ENCODE assay signal across 10 cellular contexts in genomic region chr5:53262348-53262970, GRCh38.
DNase-seq lines count a peak whose midpoint lies in the region; ATAC-seq, FAIRE-seq and TF ChIP-seq lines count a peak whose summit lies in the region.
"Had no signal": no experiment of that assay in that cellular context is flagged by ENCODE, and none has a peak within 500 bp of the region (broad histone marks: within the 10 kb centered on the region; RNA-seq: fewer than 3 reads in every experiment).

No MANE protein-coding gene starts in this region.

- H3K36me3 Mint-ChIP-seq in nephron (ENCODE audit: low read depth) = no peaks in the 10 kb centered on the region
- H3K36me3 Mint-ChIP-seq: activated naive CD4-positive, alpha-beta T cell treated with anti-CD3 and anti-CD28 coated beads, Interleukin-2, amount 50 U/mL, for 24 hours; natural killer cell treated with Interleukin-12 subunit alpha and Interleukin-12 subunit beta and Interleukin-15 and Interleukin-18, amount 100 ng/mL, for 72 hours had no signal

- peaks cover 3% of the 10 kb centered on the region for H3K9me3 Mint-ChIP-seq in nephron

- no peaks in the 10 kb centered on the region for H3K36me3 ChIP-seq in small intestine (ENCODE audit: control insufficient read depth in 2 of 2, insufficient read depth in 2 of 2, low read length in 2 of 2)

- H3K27ac ChIP-seq in small intestine (ENCODE audit: low read depth in 1 of 2, low read length in 1 of 2) = no peak overlapping the region

- FAIRE-seq in small intestine (lab: Jason Lieb, UNC) (no peak), GM19239 (lab: Jason Lieb, UNC) (no peak)

- no peaks in the 10 kb centered on the region for H3K27me3 Mint-ChIP-seq in nephron (ENCODE audit: low read depth)

- TF ChIP-seq CTCF in LNCaP clone FGC (IDR thresholded peaks at IDR 0.05; ENCODE audit: control insufficient read depth, extremely low read depth, insufficient read depth) = peak; percentile 88
- peak; percentile 83 for TF ChIP-seq CTCF in choroid plexus epithelial cell (conservative IDR thresholded peaks at IDR 0.05; ENCODE audit: low read depth, low read length)
- TF ChIP-seq CTCF in nephron (IDR thresholded peaks at IDR 0.05; ENCODE audit: unreplicated experiment in 3 of 3) = peak; percentile 30 to 42 (median 36)

- H3K27ac Mint-ChIP-seq in nephron = no peak overlapping the region
- H3K27ac Mint-ChIP-seq: activated naive CD4-positive, alpha-beta T cell treated with anti-CD3 and anti-CD28 coated beads, Interleukin-2, amount 50 U/mL, for 24 hours; natural killer cell treated with Interleukin-12 subunit alpha and Interleukin-12 subunit beta and Interleukin-15 and Interleukin-18, amount 100 ng/mL, for 72 hours had no signal

- H3K4me1 ChIP-seq in small intestine (ENCODE audit: control insufficient read depth in 2 of 2, insufficient read depth in 1 of 2, low read depth in 1 of 2, low read length in 1 of 2) = no peaks in the 10 kb centered on the region

- DNase-seq in GM03348 (ENCODE audit: low spot score) (peak; percentile 48), LNCaP clone FGC (ENCODE audit: low read depth) (no peak), choroid plexus epithelial cell (ENCODE audit: low read depth) (peak; percentile 83), small intestine (no peak), midbrain (lab: John Stamatoyannopoulos, UW) (no peak), GM19239 (ENCODE audit: insufficient read length, low spot score) (no peak)

- H3K4me3 ChIP-seq in LNCaP clone FGC (ENCODE audit: low read depth, low read length) (no peak overlapping the region), choroid plexus epithelial cell (ENCODE audit: low read depth, low read length) (no peak overlapping the region), small intestine (ENCODE audit: low read depth in 1 of 2, low read length in 2 of 2) (no peak overlapping the region)

- 78 to 83% (median 82%) methylated on average over 4 of the region's 4 CpGs for WGBS in small intestine, 3 donors

- ATAC-seq in HG03342 (IDR thresholded peaks at IDR 0.05; ENCODE audit: unreplicated experiment) = no peak
- ATAC-seq: natural killer cell treated with Interleukin-12 subunit alpha and Interleukin-12 subunit beta and Interleukin-15 and Interleukin-18, amount 100 ng/mL, for 72 hours had no signal

- no peaks in the 10 kb centered on the region for H3K9me3 ChIP-seq in small intestine (ENCODE audit: control insufficient read depth, low read depth)

- no peaks in the 10 kb centered on the region for H3K4me1 Mint-ChIP-seq in nephron
- H3K4me1 Mint-ChIP-seq: activated naive CD4-positive, alpha-beta T cell treated with anti-CD3 and anti-CD28 coated beads, Interleukin-2, amount 50 U/mL, for 24 hours had no signal

- H3K4me3 Mint-ChIP-seq in nephron = no peak overlapping the region
- H3K4me3 Mint-ChIP-seq: activated naive CD4-positive, alpha-beta T cell treated with anti-CD3 and anti-CD28 coated beads, Interleukin-2, amount 50 U/mL, for 24 hours; natural killer cell treated with Interleukin-12 subunit alpha and Interleukin-12 subunit beta and Interleukin-15 and Interleukin-18, amount 100 ng/mL, for 72 hours had no signal

- H3K27me3 ChIP-seq in small intestine (ENCODE audit: control insufficient read depth in 2 of 2, insufficient read depth in 2 of 2, low read length in 2 of 2) = no peaks in the 10 kb centered on the region

Comparison
In these comparisons a context has a peak if more than half of its experiments do, and no peak if none do; other contexts are left out.
1. DNase-seq: peak in GM03348 (single experiment) and choroid plexus epithelial cell (single experiment); none in LNCaP clone FGC (single experiment), small intestine (single experiment), midbrain (single experiment) and GM19239 (single experiment).
2. CTCF ChIP-seq: peak in every context shown above with its lines; median percentile 88 in LNCaP clone FGC; 83 in choroid plexus epithelial cell; 36 in nephron.